13 cellular contexts compared by ENCODE assay signal in the genomic region with DNA sequence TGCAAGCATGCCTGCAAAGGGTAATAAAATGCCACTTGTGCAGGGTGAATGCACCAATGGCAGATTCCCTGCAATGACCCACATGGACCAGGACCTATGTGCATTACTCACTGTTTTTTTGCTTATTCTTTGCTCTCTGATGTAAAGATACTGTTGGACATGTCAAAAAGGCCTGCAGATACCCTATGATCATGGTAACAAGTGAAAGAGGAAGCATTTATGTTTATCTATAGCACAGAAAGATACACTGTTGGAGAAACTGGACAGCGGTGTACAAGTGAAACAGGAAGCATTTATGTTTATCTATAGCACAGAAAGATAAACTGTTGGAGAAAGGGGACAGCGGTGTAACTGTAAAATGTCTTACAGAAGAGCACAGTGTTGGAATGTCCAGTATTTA.
A peak's percentile ranks its signal among the peaks of the same experiment; 100 is the strongest.
DNase-seq lines count a peak whose midpoint lies in the region; ATAC-seq, FAIRE-seq and TF ChIP-seq lines count a peak whose summit lies in the region.
"Had no signal": no experiment of that assay in that cellular context is flagged by ENCODE, and none has a peak within 500 bp of the region (broad histone marks: within the 10 kb centered on the region; RNA-seq: fewer than 3 reads in every experiment).

No MANE protein-coding gene starts in this region.

- H3K79me2 ChIP-seq in K562 (ENCODE audit: control insufficient read depth, insufficient read depth, low read length): no peaks in the 10 kb centered on the region

- DNase-seq in K562 (ENCODE audit: extremely low read depth in 1 of 4, low spot score in 3 of 4) (peak in 1 of 4 experiments; percentile 5), globus pallidus (ENCODE audit: low spot score) (no peak), NCI-H2081 treated with DMSO at 0.1 percent for 48 hours (lab: John Stamatoyannopoulos, UW) (no peak), left ventricle myocardium inferior (no peak), endothelial cell (ENCODE audit: low spot score) (no peak)
- DNase-seq: Right ventricle myocardium superior had no signal

- H3K4me2 ChIP-seq in K562 (ENCODE audit: insufficient read depth, low read length): no peak overlapping the region

- ATAC-seq in GM19043 (IDR thresholded peaks at IDR 0.05; ENCODE audit: low read depth, unreplicated experiment) (peak; percentile 76), HG02678 (IDR thresholded peaks at IDR 0.05; ENCODE audit: unreplicated experiment) (peak; percentile 87), HG03571 (IDR thresholded peaks at IDR 0.05; ENCODE audit: unreplicated experiment) (peak; percentile 75), K562 (peak; percentile 36; the same call in 1 of the 3 replicates)
- ATAC-seq: activated CD4-positive, CD25-positive, alpha-beta regulatory T cell treated with anti-CD3 and anti-CD28 coated beads, Interleukin-2, amount 50 U/mL, for 24 hours had no signal

- H3K27ac ChIP-seq in K562 (ENCODE audit: extremely low read depth, low read depth, low read length) (peak overlapping the region; percentile 30; the same call in 1 of the 3 replicates), left ventricle myocardium inferior (replicated peaks) (no peak overlapping the region)
- H3K27ac ChIP-seq: breast epithelium, prostate gland had no signal

- no peaks in the 10 kb centered on the region for H3K27me3 Mint-ChIP-seq in endothelial cell (ENCODE audit: unreplicated experiment)

- H3K27me3 ChIP-seq in K562 (ENCODE audit: control insufficient read depth in 2 of 2, insufficient read depth in 2 of 2, low read length in 2 of 2): no peaks in the 10 kb centered on the region
- no peaks in the 10 kb centered on the region for H3K27me3 ChIP-seq in left ventricle myocardium inferior (ENCODE audit: low read depth)
- H3K27me3 ChIP-seq: breast epithelium had no signal

- no peak for FAIRE-seq in K562 (lab: Jason Lieb, UNC)

- BruUV-seq in K562 (replicated peaks; lab: Mats Ljungman, UMichigan): no TSS peak

- no peak overlapping the region for H3K27ac Mint-ChIP-seq in endothelial cell (ENCODE audit: unreplicated experiment)
- H3K27ac Mint-ChIP-seq: stimulated activated naive CD8-positive, alpha-beta T cell treated with anti-CD3 and anti-CD28 coated beads, Interleukin-15, Interleukin-2, amounts not matched to agents 100 ng/mL and 50 ng/mL, for 24 hours had no signal

- 0 out of 4 replicates have a peak, but pooled peaks of 1 of the 2 experiments have one; percentile 7 for TF ChIP-seq RAD21 in K562 (CRISPR knock-in tag; conservative IDR thresholded peaks at IDR 0.05 in 1 of 2, IDR thresholded peaks at IDR 0.05 in 1 of 2)

- CTCF ChIA-PET in K562 (lab: Yijun Ruan, JAX; ENCODE audit: low intra/inter-chr PET ratio): no interaction called here

- no peak for TF ChIP-seq CTCF in K562 (IDR thresholded peaks at IDR 0.05 in 2 of 3, conservative IDR thresholded peaks at IDR 0.05 in 1 of 3; ENCODE audit: insufficient read depth in 2 of 3, low read depth in 1 of 3, low read length in 3 of 3)
- TF ChIP-seq CTCF in left ventricle myocardium inferior (IDR thresholded peaks at IDR 0.05; ENCODE audit: borderline replicate concordance): no peak
- no peak for TF ChIP-seq CTCF in endothelial cell (IDR thresholded peaks at IDR 0.05; ENCODE audit: unreplicated experiment)

- peak; percentile 19; the same call in 1 of the 2 replicates for TF ChIP-seq EP300 in K562 (IDR thresholded peaks at IDR 0.05; ENCODE audit: low read length)

- H3K9ac ChIP-seq in K562 (ENCODE audit: insufficient read depth in 1 of 2, low read depth in 2 of 2, low read length in 2 of 2): no peak overlapping the region

- H4K20me1 ChIP-seq in K562 (replicated peaks; ENCODE audit: control insufficient read depth, insufficient read depth, low read length): no peaks in the 10 kb centered on the region

- WGBS in K562 (ENCODE audit: insufficient coverage, low coverage, missing lambda C conversion rate): 0% methylated on average over 2 of the region's 2 CpGs

- H3K36me3 ChIP-seq in K562 (ENCODE audit: control insufficient read depth, insufficient read depth, low read length) (no peaks in the 10 kb centered on the region), left ventricle myocardium inferior (no peaks in the 10 kb centered on the region)
- H3K36me3 ChIP-seq: breast epithelium, prostate gland had no signal

- H3K9me3 Mint-ChIP-seq in endothelial cell (ENCODE audit: unreplicated experiment): peaks cover 5% of the 10 kb centered on the region

- no peak for TF ChIP-seq POLR2A in K562 (conservative IDR thresholded peaks at IDR 0.05)

- intact Hi-C loops in K562 (cut with micrococcal nuclease): no loop called here
- intact Hi-C loops in left ventricle myocardium inferior (cut with micrococcal nuclease): no loop called here

- no peaks in the 10 kb centered on the region; a peak in 2 of 5 replicates for H3K4me1 ChIP-seq in K562 (replicated peaks in 1 of 2; ENCODE audit: control insufficient read depth in 2 of 2, insufficient read depth in 2 of 2, low read length in 2 of 2)
- no peaks in the 10 kb centered on the region for H3K4me1 ChIP-seq in left ventricle myocardium inferior
- H3K4me1 ChIP-seq: breast epithelium, prostate gland had no signal

- no peaks in the 10 kb centered on the region for H3K9me1 ChIP-seq in K562 (ENCODE audit: control insufficient read depth, insufficient read depth, low read length)

- POLR2A ChIA-PET in K562 (lab: Yijun Ruan, JAX): no interaction called here

- H3K4me3 ChIP-seq in K562: no peak overlapping the region
- no peak overlapping the region for H3K4me3 ChIP-seq in left ventricle myocardium inferior
- H3K4me3 ChIP-seq: breast epithelium, prostate gland had no signal

- no peaks in the 10 kb centered on the region for H3K4me1 Mint-ChIP-seq in endothelial cell (ENCODE audit: unreplicated experiment)

- no peaks in the 10 kb centered on the region; the same call in 1 of the 2 replicates for H3K9me3 ChIP-seq in K562 (replicated peaks; ENCODE audit: control insufficient read depth, insufficient read depth, low read depth, low read length)
- peaks cover 48% of the 10 kb centered on the region for H3K9me3 ChIP-seq in left ventricle myocardium inferior (replicated peaks)
- H3K9me3 ChIP-seq: prostate gland had no signal

- H3K4me3 Mint-ChIP-seq in endothelial cell (ENCODE audit: unreplicated experiment): no peak overlapping the region
- H3K4me3 Mint-ChIP-seq: stimulated activated naive CD8-positive, alpha-beta T cell treated with anti-CD3 and anti-CD28 coated beads, Interleukin-15, Interleukin-2, amounts not matched to agents 100 ng/mL and 50 ng/mL, for 24 hours had no signal

- H3K36me3 Mint-ChIP-seq in endothelial cell (ENCODE audit: low read depth, unreplicated experiment): peaks cover 9% of the 10 kb centered on the region

- peak overlapping the region; percentile 54; the same call in 1 of the 2 replicates for H2AFZ ChIP-seq in K562 (ENCODE audit: low read depth, low read length)

- in situ Hi-C loops in K562 (cut with MboI): no loop called here

TF ChIP-seq in K562, 482 proteins besides CTCF, POLR2A, EP300 and RAD21 (continues in another document):
- TF ChIP-seq HEY1 (CRISPR knock-in tag; IDR thresholded peaks at IDR 0.05; ENCODE audit: borderline replicate concordance) (0 out of 2 replicates have a peak, but pooled peaks have one; percentile 18), CTBP1 (IDR thresholded peaks at IDR 0.05; ENCODE audit: borderline replicate concordance) (peak; percentile 58; the same call in 1 of the 2 replicates), GATA2 (CRISPR knock-in tag; IDR thresholded peaks at IDR 0.05) (peak; percentile 72; the same call in 1 of the 2 replicates), ZNF592 (IDR thresholded peaks at IDR 0.05) (no peak), ETS2 (tag; IDR thresholded peaks at IDR 0.05; ENCODE audit: borderline replicate concordance, poor library complexity, severe bottlenecking) (no peak), NR2C1 (IDR thresholded peaks at IDR 0.05) (no peak), NR2C1 (tag; IDR thresholded peaks at IDR 0.05) (no peak), ELF2 (CRISPR knock-in tag; IDR thresholded peaks at IDR 0.05) (peak; percentile 64; the same call in 1 of the 2 replicates), CREM (IDR thresholded peaks at IDR 0.05; ENCODE audit: low read depth) (peak; percentile 13; the same call in 1 of the 2 replicates), JUN (IDR thresholded peaks at IDR 0.05; ENCODE audit: borderline replicate concordance, low read depth, low read length) (no peak), JUN (CRISPR knock-in tag; IDR thresholded peaks at IDR 0.05; ENCODE audit: borderline replicate concordance) (no peak)
- TF ChIP-seq, protein P1, sequence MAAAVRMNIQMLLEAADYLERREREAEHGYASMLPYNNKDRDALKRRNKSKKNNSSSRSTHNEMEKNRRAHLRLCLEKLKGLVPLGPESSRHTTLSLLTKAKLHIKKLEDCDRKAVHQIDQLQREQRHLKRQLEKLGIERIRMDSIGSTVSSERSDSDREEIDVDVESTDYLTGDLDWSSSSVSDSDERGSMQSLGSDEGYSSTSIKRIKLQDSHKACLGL (CRISPR knock-in tag; IDR thresholded peaks at IDR 0.05; ENCODE audit: borderline replicate concordance, poor library complexity, severe bottlenecking): no peak

Comparison
In these comparisons a context has a peak if more than half of its experiments do, and no peak if none do; other contexts are left out.
1. ATAC-seq: peak in every context shown above with its lines; median percentile 87 in HG02678; 76 in GM19043; 75 in HG03571; 36 in K562.